In the genomic region with DNA sequence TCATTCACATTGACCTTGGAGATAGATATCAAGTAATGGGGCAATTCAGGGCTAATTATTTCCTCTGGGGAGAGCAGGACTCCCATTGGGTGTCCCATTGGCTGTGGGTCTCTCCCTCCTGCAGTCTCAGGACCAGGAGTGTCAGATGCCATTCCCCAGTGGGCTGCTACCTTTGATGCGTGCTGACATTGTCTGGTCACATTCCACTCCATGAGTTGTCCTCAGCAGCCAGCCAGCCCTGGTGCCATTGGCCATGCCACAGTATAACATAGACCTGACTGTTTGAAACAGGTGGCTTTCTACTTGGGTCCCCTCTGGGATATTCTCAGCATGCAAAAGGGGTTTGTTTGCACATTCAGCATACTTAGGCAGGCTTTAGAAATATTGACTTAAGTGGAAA, we compare ENCODE assay signal across 17 cellular contexts.
DNase-seq lines count a peak whose midpoint lies in the region; ATAC-seq and TF ChIP-seq lines count a peak whose summit lies in the region.
"Had no signal": no experiment of that assay in that cellular context is flagged by ENCODE, and none has a peak within 500 bp of the region (broad histone marks: within the 10 kb centered on the region; RNA-seq: fewer than 3 reads in every experiment).

No MANE protein-coding gene starts in this region.

- no peaks in the 10 kb centered on the region for H3K27me3 Mint-ChIP-seq in activated CD4-positive, alpha-beta T cell treated with anti-CD3 and anti-CD28 coated beads for 36 hours
- no peaks in the 10 kb centered on the region for H3K27me3 Mint-ChIP-seq in activated naive CD8-positive, alpha-beta T cell treated with anti-CD3 and anti-CD28 coated beads for 36 hours
- H3K27me3 Mint-ChIP-seq in activated naive CD8-positive, alpha-beta T cell treated with anti-CD3 and anti-CD28 coated beads, Interleukin-2, amount 50 U/mL, for 24 hours: no peaks in the 10 kb centered on the region
- no peaks in the 10 kb centered on the region for H3K27me3 Mint-ChIP-seq in activated T-helper 1 cell treated with anti-CD3 and anti-CD28 coated beads, Interleukin-12 subunit alpha, Interleukin-12 subunit beta, Interleukin-2, Interleukin-4 antibody, amounts not matched to agents 30 ng/mL and 10 ng/mL and 1 ng/mL, durations not matched to agents 14 hours and 24 hours and 36 hours (ENCODE audit: insufficient read depth)
- H3K27me3 Mint-ChIP-seq in endothelial cell (ENCODE audit: unreplicated experiment): no peaks in the 10 kb centered on the region
- H3K27me3 Mint-ChIP-seq: CD4-positive, alpha-beta memory T cell had no signal

- peaks cover 23% of the 10 kb centered on the region for H3K4me1 Mint-ChIP-seq in activated CD4-positive, alpha-beta T cell treated with anti-CD3 and anti-CD28 coated beads for 36 hours
- H3K4me1 Mint-ChIP-seq in activated naive CD8-positive, alpha-beta T cell treated with anti-CD3 and anti-CD28 coated beads for 36 hours: peaks cover 32% of the 10 kb centered on the region
- H3K4me1 Mint-ChIP-seq in activated naive CD8-positive, alpha-beta T cell treated with anti-CD3 and anti-CD28 coated beads, Interleukin-2, amount 50 U/mL, for 24 hours: peaks cover 34% of the 10 kb centered on the region
- peaks cover 53% of the 10 kb centered on the region for H3K4me1 Mint-ChIP-seq in activated T-helper 1 cell treated with anti-CD3 and anti-CD28 coated beads, Interleukin-12 subunit alpha, Interleukin-12 subunit beta, Interleukin-2, Interleukin-4 antibody, amounts not matched to agents 30 ng/mL and 10 ng/mL and 1 ng/mL, durations not matched to agents 14 hours and 24 hours and 36 hours (ENCODE audit: low read depth)
- peaks cover 3% of the 10 kb centered on the region for H3K4me1 Mint-ChIP-seq in endothelial cell (ENCODE audit: unreplicated experiment)

- H3K27ac Mint-ChIP-seq in activated CD4-positive, alpha-beta T cell treated with anti-CD3 and anti-CD28 coated beads for 36 hours: peak overlapping the region; percentile 11
- H3K27ac Mint-ChIP-seq in activated naive CD8-positive, alpha-beta T cell treated with anti-CD3 and anti-CD28 coated beads for 36 hours: peak overlapping the region; percentile 20
- no peak overlapping the region for H3K27ac Mint-ChIP-seq in activated naive CD8-positive, alpha-beta T cell treated with anti-CD3 and anti-CD28 coated beads, Interleukin-2, amount 50 U/mL, for 24 hours
- H3K27ac Mint-ChIP-seq in activated T-helper 1 cell treated with anti-CD3 and anti-CD28 coated beads, Interleukin-12 subunit alpha, Interleukin-12 subunit beta, Interleukin-2, Interleukin-4 antibody, amounts not matched to agents 30 ng/mL and 10 ng/mL and 1 ng/mL, durations not matched to agents 14 hours and 24 hours and 36 hours: peak overlapping the region; percentile 92
- H3K27ac Mint-ChIP-seq in endothelial cell (ENCODE audit: unreplicated experiment): no peak overlapping the region
- H3K27ac Mint-ChIP-seq: CD14-positive monocyte; CD4-positive, alpha-beta memory T cell; HFFc6 had no signal

- ATAC-seq in activated CD4-positive, alpha-beta T cell treated with anti-CD3 and anti-CD28 coated beads for 36 hours: no peak
- ATAC-seq in activated naive CD8-positive, alpha-beta T cell treated with anti-CD3 and anti-CD28 coated beads, Interleukin-2, amount 50 U/mL, for 24 hours: no peak
- no peak for ATAC-seq in GM18861 (IDR thresholded peaks at IDR 0.05; ENCODE audit: unreplicated experiment)
- ATAC-seq: HCT116 had no signal

- intact Hi-C loops in activated CD4-positive, alpha-beta T cell treated with anti-CD3 and anti-CD28 coated beads for 36 hours (cut with DNase I, micrococcal nuclease): no loop called here
- intact Hi-C loops in activated T-helper 1 cell treated with anti-CD3 and anti-CD28 coated beads, Interleukin-12 subunit alpha, Interleukin-12 subunit beta, Interleukin-2, Interleukin-4 antibody, amounts not matched to agents 30 ng/mL and 10 ng/mL and 1 ng/mL, durations not matched to agents 14 hours and 24 hours and 36 hours (cut with micrococcal nuclease): loop anchor here (1.0 to 10.0 kb wide), 5 partner anchors 63 to 547 kb away; partner anchors contain the start of genes ATP5PO, CRYZL1 and ITSN1

- TF ChIP-seq CTCF in endothelial cell (IDR thresholded peaks at IDR 0.05; ENCODE audit: unreplicated experiment): no peak

- DNase-seq in activated CD4-positive, alpha-beta T cell treated with anti-CD3 and anti-CD28 coated beads for 36 hours: no peak
- no peak for DNase-seq in activated CD4-positive, alpha-beta T cell treated with anti-CD3 and anti-CD28 coated beads for 4 hours
- no peak for DNase-seq in activated naive CD8-positive, alpha-beta T cell treated with anti-CD3 and anti-CD28 coated beads for 36 hours
- no peak for DNase-seq in activated naive CD8-positive, alpha-beta T cell treated with anti-CD3 and anti-CD28 coated beads, Interleukin-2, amount 50 U/mL, for 24 hours
- DNase-seq in activated T-helper 1 cell treated with anti-CD3 and anti-CD28 coated beads, Interleukin-12 subunit alpha, Interleukin-12 subunit beta, Interleukin-2, Interleukin-4 antibody, amounts not matched to agents 30 ng/mL and 10 ng/mL and 1 ng/mL, durations not matched to agents 14 hours and 24 hours and 36 hours (ENCODE audit: low spot score): no peak
- peak; percentile 14 for DNase-seq in myocyte (ENCODE audit: low read depth)
- no peak for DNase-seq in endothelial cell (ENCODE audit: low spot score)
- DNase-seq: 8988T; CD4-positive, alpha-beta memory T cell; DMS79 treated with DMSO at 0.1 percent for 48 hours; GF-D8; GOT3; H7; HFFc6 had no signal

- CTCF ChIA-PET in activated CD4-positive, alpha-beta T cell treated with anti-CD3 and anti-CD28 coated beads for 36 hours (lab: Charles Lee): interaction anchor here (1.2 kb wide), 1 partner anchor 10 kb away, joined by 5 read pairs; no protein-coding TSS in a partner anchor

- no peaks in the 10 kb centered on the region for H3K9me3 Mint-ChIP-seq in activated CD4-positive, alpha-beta T cell treated with anti-CD3 and anti-CD28 coated beads for 36 hours (ENCODE audit: low read depth)
- peaks cover 12% of the 10 kb centered on the region for H3K9me3 Mint-ChIP-seq in activated naive CD8-positive, alpha-beta T cell treated with anti-CD3 and anti-CD28 coated beads for 36 hours
- peaks cover 10% of the 10 kb centered on the region for H3K9me3 Mint-ChIP-seq in activated naive CD8-positive, alpha-beta T cell treated with anti-CD3 and anti-CD28 coated beads, Interleukin-2, amount 50 U/mL, for 24 hours
- peaks cover 29% of the 10 kb centered on the region for H3K9me3 Mint-ChIP-seq in activated T-helper 1 cell treated with anti-CD3 and anti-CD28 coated beads, Interleukin-12 subunit alpha, Interleukin-12 subunit beta, Interleukin-2, Interleukin-4 antibody, amounts not matched to agents 30 ng/mL and 10 ng/mL and 1 ng/mL, durations not matched to agents 14 hours and 24 hours and 36 hours
- no peaks in the 10 kb centered on the region for H3K9me3 Mint-ChIP-seq in endothelial cell (ENCODE audit: unreplicated experiment)
- H3K9me3 Mint-ChIP-seq: HFFc6 had no signal

- POLR2A ChIA-PET in activated CD4-positive, alpha-beta T cell treated with anti-CD3 and anti-CD28 coated beads for 36 hours (lab: Charles Lee): no interaction called here

- H3K36me3 Mint-ChIP-seq in activated CD4-positive, alpha-beta T cell treated with anti-CD3 and anti-CD28 coated beads for 36 hours (ENCODE audit: low read depth): no peaks in the 10 kb centered on the region
- H3K36me3 Mint-ChIP-seq in activated naive CD8-positive, alpha-beta T cell treated with anti-CD3 and anti-CD28 coated beads for 36 hours: peaks cover 23% of the 10 kb centered on the region
- peaks cover 5% of the 10 kb centered on the region for H3K36me3 Mint-ChIP-seq in activated naive CD8-positive, alpha-beta T cell treated with anti-CD3 and anti-CD28 coated beads, Interleukin-2, amount 50 U/mL, for 24 hours (ENCODE audit: low read depth)
- peaks cover 17% of the 10 kb centered on the region for H3K36me3 Mint-ChIP-seq in activated T-helper 1 cell treated with anti-CD3 and anti-CD28 coated beads, Interleukin-12 subunit alpha, Interleukin-12 subunit beta, Interleukin-2, Interleukin-4 antibody, amounts not matched to agents 30 ng/mL and 10 ng/mL and 1 ng/mL, durations not matched to agents 14 hours and 24 hours and 36 hours (ENCODE audit: low read depth)
- peaks cover 3% of the 10 kb centered on the region for H3K36me3 Mint-ChIP-seq in endothelial cell (ENCODE audit: low read depth, unreplicated experiment)
- H3K36me3 Mint-ChIP-seq: CD4-positive, alpha-beta memory T cell had no signal

- H3K4me3 Mint-ChIP-seq in activated CD4-positive, alpha-beta T cell treated with anti-CD3 and anti-CD28 coated beads for 36 hours: no peak overlapping the region
- H3K4me3 Mint-ChIP-seq in activated naive CD8-positive, alpha-beta T cell treated with anti-CD3 and anti-CD28 coated beads for 36 hours: no peak overlapping the region
- no peak overlapping the region for H3K4me3 Mint-ChIP-seq in activated naive CD8-positive, alpha-beta T cell treated with anti-CD3 and anti-CD28 coated beads, Interleukin-2, amount 50 U/mL, for 24 hours
- H3K4me3 Mint-ChIP-seq in activated T-helper 1 cell treated with anti-CD3 and anti-CD28 coated beads, Interleukin-12 subunit alpha, Interleukin-12 subunit beta, Interleukin-2, Interleukin-4 antibody, amounts not matched to agents 30 ng/mL and 10 ng/mL and 1 ng/mL, durations not matched to agents 14 hours and 24 hours and 36 hours: peak overlapping the region; percentile 52
- H3K4me3 Mint-ChIP-seq in endothelial cell (ENCODE audit: unreplicated experiment): no peak overlapping the region
- H3K4me3 Mint-ChIP-seq: CD14-positive monocyte; CD4-positive, alpha-beta memory T cell; HFFc6 had no signal

Comparison
In these comparisons a context has a peak if more than half of its experiments do, and no peak if none do; other contexts are left out.
1. H3K27ac Mint-ChIP-seq: peak in activated CD4-positive, alpha-beta T cell treated with anti-CD3 and anti-CD28 coated beads for 36 hours (single experiment), activated naive CD8-positive, alpha-beta T cell treated with anti-CD3 and anti-CD28 coated beads for 36 hours (single experiment) and activated T-helper 1 cell treated with anti-CD3 and anti-CD28 coated beads, Interleukin-12 subunit alpha, Interleukin-12 subunit beta, Interleukin-2, Interleukin-4 antibody, amounts not matched to agents 30 ng/mL and 10 ng/mL and 1 ng/mL, durations not matched to agents 14 hours and 24 hours and 36 hours (single experiment); none in activated naive CD8-positive, alpha-beta T cell treated with anti-CD3 and anti-CD28 coated beads, Interleukin-2, amount 50 U/mL, for 24 hours (single experiment) and endothelial cell (single experiment).